In genomic region chr2:84473181-84473580, GRCh38 we compare ENCODE assay signal across 2 cellular contexts. TPM values are rescaled to one million over a fixed set of nuclear protein-coding genes. Genes with fewer than 3 reads are reported as not detected.
"Had no signal": no experiment of that assay in that cellular context is flagged by ENCODE, and none has a peak within 500 bp of the region (broad histone marks: within the 10 kb centered on the region; RNA-seq: fewer than 3 reads in every experiment).

No MANE protein-coding gene starts in this region.

RNA-seq across cellular contexts. Expression of gene DNAH6, which starts 43.1 kb away (rescaled TPM):
- total RNA-seq: PC-3, SJCRH30 had no signal
